In the genomic region with DNA sequence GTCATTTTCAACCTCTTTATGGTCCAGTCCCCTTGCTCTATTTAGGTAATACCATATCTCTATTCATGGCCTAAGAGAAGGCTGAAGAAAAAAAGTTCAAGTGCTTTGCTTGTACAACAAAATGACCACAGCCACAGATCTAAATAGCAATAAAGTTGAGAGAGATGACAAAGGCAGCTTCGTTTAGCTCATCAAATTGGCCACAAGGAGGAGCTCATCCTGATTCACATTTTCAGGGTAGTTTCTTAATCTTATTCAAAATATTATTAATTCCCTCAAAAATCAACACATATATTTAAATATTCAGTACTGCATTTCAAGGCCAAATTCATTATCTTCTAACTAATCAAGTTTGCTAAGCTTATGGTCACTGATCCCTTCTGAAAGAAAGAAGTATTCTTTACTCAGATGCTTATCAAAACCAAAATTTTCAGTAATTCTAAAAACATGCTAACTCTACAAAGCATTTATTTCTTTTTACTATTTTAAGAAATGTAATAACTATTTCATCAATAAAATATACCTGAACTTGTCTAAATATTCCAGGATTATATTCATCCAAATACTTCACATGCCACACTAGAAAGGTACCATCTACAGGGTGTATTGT, we compare ENCODE assay signal across 8 cellular contexts.
A peak's percentile ranks its signal among the peaks of the same experiment; 100 is the strongest.
DNase-seq lines count a peak whose midpoint lies in the region; ATAC-seq and TF ChIP-seq lines count a peak whose summit lies in the region.

No MANE protein-coding gene starts in this region.

- peak; percentile 9 for DNase-seq in SK-N-SH
- DNase-seq in hepatic stellate cell (ENCODE audit: low spot score) = peak; percentile 5
- no peak for DNase-seq in COLO668 (lab: John Stamatoyannopoulos, UW; ENCODE audit: unreplicated experiment)
- no peak for DNase-seq in activated T-cell treated with anti-CD3 and anti-CD28 coated beads, Interleukin-2, amount 50 U/mL, for 72 hours

- H3K4me1 Mint-ChIP-seq in activated T-cell treated with anti-CD3 and anti-CD28 coated beads, Interleukin-2, amount 50 U/mL, for 72 hours (ENCODE audit: low read depth) = no peaks in the 10 kb centered on the region

- TF ChIP-seq CTCF in 22Rv1 (IDR thresholded peaks at IDR 0.05) = peak; percentile 75
- TF ChIP-seq CTCF in GM12874 (IDR thresholded peaks at IDR 0.05; ENCODE audit: insufficient read depth, low read depth, low read length) = peak; percentile 43; the same call in 1 of the 2 replicates
- TF ChIP-seq CTCF in SK-N-SH (IDR thresholded peaks at IDR 0.05) = peak; percentile 71

- POLR2A ChIA-PET in SK-N-SH (lab: Yijun Ruan, JAX) = interaction anchor here (0.6 kb wide), 1 partner anchor 86 kb away, joined by 3 read pairs; no protein-coding TSS in a partner anchor

- H2AFZ ChIP-seq in SK-N-SH (ENCODE audit: low read depth) = no peak overlapping the region

- TF ChIP-seq RAD21 in SK-N-SH (IDR thresholded peaks at IDR 0.05; ENCODE audit: low read length) = peak; percentile 46

- WGBS in SK-N-SH (ENCODE audit: low lambda C conversion rate) = 4% methylated on average over 1 of the region's 1 CpG

- H3K27me3 Mint-ChIP-seq in activated T-cell treated with anti-CD3 and anti-CD28 coated beads, Interleukin-2, amount 50 U/mL, for 72 hours (ENCODE audit: low read depth) = no peaks in the 10 kb centered on the region

- ATAC-seq in activated T-cell treated with anti-CD3 and anti-CD28 coated beads, Interleukin-2, amount 50 U/mL, for 72 hours (replicated peaks in 1 of 2) = no peak
- ATAC-seq in GM21786 (IDR thresholded peaks at IDR 0.05; ENCODE audit: unreplicated experiment) (no peak), HG02588 (IDR thresholded peaks at IDR 0.05; ENCODE audit: unreplicated experiment) (no peak)

- H4K20me1 ChIP-seq in SK-N-SH (ENCODE audit: insufficient read depth) = no peaks in the 10 kb centered on the region

- no peak overlapping the region for H3K4me3 Mint-ChIP-seq in activated T-cell treated with anti-CD3 and anti-CD28 coated beads, Interleukin-2, amount 50 U/mL, for 72 hours

- no peaks in the 10 kb centered on the region for H3K4me1 ChIP-seq in SK-N-SH (ENCODE audit: control insufficient read depth in 1 of 2, insufficient read depth in 2 of 2, low read depth in 1 of 2, low read length in 1 of 2)

- H3K36me3 ChIP-seq in SK-N-SH (replicated peaks in 1 of 2; ENCODE audit: control insufficient read depth in 1 of 2, insufficient read depth in 2 of 2, low read length in 1 of 2) = peaks cover 6 to 21% of the 10 kb centered on the region in 2 experiments

- no peak for TF ChIP-seq EP300 in SK-N-SH (IDR thresholded peaks at IDR 0.05; ENCODE audit: borderline replicate concordance in 1 of 2, low read depth in 1 of 2, low read length in 1 of 2)

- H3K36me3 Mint-ChIP-seq in activated T-cell treated with anti-CD3 and anti-CD28 coated beads, Interleukin-2, amount 50 U/mL, for 72 hours (ENCODE audit: insufficient read depth in 2 of 2) = no peaks in the 10 kb centered on the region

- no peaks in the 10 kb centered on the region for H3K9me3 ChIP-seq in SK-N-SH

- H3K9ac ChIP-seq in SK-N-SH = no peak overlapping the region

- H3F3A ChIP-seq in SK-N-SH (replicated peaks; ENCODE audit: insufficient read depth) = no peaks in the 10 kb centered on the region

- no peaks in the 10 kb centered on the region for H3K9me2 ChIP-seq in SK-N-SH

- no peaks in the 10 kb centered on the region; the same call in 1 of the 2 replicates for H3K79me2 ChIP-seq in SK-N-SH (ENCODE audit: insufficient read depth)

- no peaks in the 10 kb centered on the region for H3K27me3 ChIP-seq in SK-N-SH (ENCODE audit: insufficient read depth)

- H3K27ac ChIP-seq in 22Rv1 = no peak overlapping the region
- no peak overlapping the region for H3K27ac ChIP-seq in SK-N-SH (ENCODE audit: low read depth in 2 of 2, low read length in 1 of 2)

- no peak overlapping the region for H3K4me2 ChIP-seq in SK-N-SH

- CTCF ChIA-PET in SK-N-SH (lab: Yijun Ruan, JAX) = interaction anchor here (0.8 to 3.5 kb wide), 17 partner anchors 9 to 240 kb away, joined by 3 to 18 read pairs (median 4); partner anchors contain the start of gene DMXL2

- no peak overlapping the region for H3K27ac Mint-ChIP-seq in activated T-cell treated with anti-CD3 and anti-CD28 coated beads, Interleukin-2, amount 50 U/mL, for 72 hours

- no peaks in the 10 kb centered on the region for H3K9me3 Mint-ChIP-seq in activated T-cell treated with anti-CD3 and anti-CD28 coated beads, Interleukin-2, amount 50 U/mL, for 72 hours

- no peak overlapping the region for H3K4me3 ChIP-seq in SK-N-SH (ENCODE audit: low read depth in 2 of 2, low read length in 1 of 2)

TF ChIP-seq in SK-N-SH, 30 proteins besides CTCF, POLR2A, EP300 and RAD21:
- no peak for TF ChIP-seq SIN3A (IDR thresholded peaks at IDR 0.05; ENCODE audit: borderline replicate concordance, low read depth, low read length)
- TF ChIP-seq FOSL2 (IDR thresholded peaks at IDR 0.05; ENCODE audit: borderline replicate concordance, low read depth) = no peak
- TF ChIP-seq SMC3 (IDR thresholded peaks at IDR 0.05; ENCODE audit: low read depth, low read length) = peak; percentile 37; the same call in 1 of the 2 replicates

Comparison
In these comparisons a context has a peak if more than half of its experiments do, and no peak if none do; other contexts are left out.
1. DNase-seq: peak in SK-N-SH (single experiment) and hepatic stellate cell (single experiment); none in COLO668 (single experiment) and activated T-cell treated with anti-CD3 and anti-CD28 coated beads, Interleukin-2, amount 50 U/mL, for 72 hours (0 of 2).
2. Peak in every context shown above with its lines, with median percentiles within 50 percentile points of each other: CTCF ChIP-seq.